13 cellular contexts compared by ENCODE assay signal in genomic region chr14:89302396-89302950, GRCh38.
DNase-seq lines count a peak whose midpoint lies in the region; ATAC-seq and TF ChIP-seq lines count a peak whose summit lies in the region.
"Had no signal": no experiment of that assay in that cellular context is flagged by ENCODE, and none has a peak within 500 bp of the region (broad histone marks: within the 10 kb centered on the region; RNA-seq: fewer than 3 reads in every experiment).

No MANE protein-coding gene starts in this region.

- H3K27ac Mint-ChIP-seq in mesothelial cell of epicardium = peak overlapping the region; percentile 85

- H3K27me3 ChIP-seq in right atrium auricular region (no peaks in the 10 kb centered on the region), mesendoderm (ENCODE audit: insufficient read depth, low read length, poor library complexity) (no peaks in the 10 kb centered on the region)
- H3K27me3 ChIP-seq: foreskin keratinocyte had no signal

- DNase-seq in right atrium auricular region (ENCODE audit: low spot score) (no peak), left cardiac atrium (no peak), caudate nucleus (lab: John Stamatoyannopoulos, UW) (no peak), mesothelial cell of epicardium (ENCODE audit: low spot score in 2 of 2, unreplicated experiment in 2 of 2) (no peak), mesendoderm (no peak), NCI-H748 treated with DMSO at 0.1 percent for 48 hours (lab: John Stamatoyannopoulos, UW) (no peak)
- DNase-seq: activated CD8-positive, alpha-beta memory T cell treated with anti-CD3 and anti-CD28 coated beads, Interleukin-2, amount 50 U/mL, for 4 hours; foreskin keratinocyte; MV-4-11; stimulated activated CD4-positive, alpha-beta T cell treated with anti-CD3 and anti-CD28 coated beads, Interleukin-4, amount 100 ng/mL, for 1 hour had no signal

- no peaks in the 10 kb centered on the region for H3K9me3 Mint-ChIP-seq in mesothelial cell of epicardium

- no peak overlapping the region for H3K56ac ChIP-seq in mesendoderm (ENCODE audit: low read length)

- H4K5ac ChIP-seq in mesendoderm (ENCODE audit: low read length) = no peak overlapping the region

- no peak overlapping the region for H2BK120ac ChIP-seq in mesendoderm (ENCODE audit: low read depth, low read length)

- no peak overlapping the region for H3K4ac ChIP-seq in mesendoderm (ENCODE audit: low read depth, low read length)

- no peak overlapping the region for H3K9ac ChIP-seq in mesendoderm (ENCODE audit: low read length)

- H4K8ac ChIP-seq in mesendoderm (ENCODE audit: low read depth, low read length) = no peak overlapping the region

- H3K4me1 ChIP-seq in right atrium auricular region (peaks cover 0 to 49% of the 10 kb centered on the region in 2 donors), urinary bladder (ENCODE audit: insufficient read depth) (no peaks in the 10 kb centered on the region), mesendoderm (ENCODE audit: control insufficient read depth, low read depth, low read length) (peaks cover 7% of the 10 kb centered on the region)

- no peak for ATAC-seq in left cardiac atrium
- ATAC-seq in GM19397 (IDR thresholded peaks at IDR 0.05; ENCODE audit: unreplicated experiment) = no peak

- H3K23ac ChIP-seq in mesendoderm (ENCODE audit: low read length) = no peak overlapping the region

- peaks cover 40% of the 10 kb centered on the region for H3K4me1 Mint-ChIP-seq in mesothelial cell of epicardium

- H3K36me3 Mint-ChIP-seq in mesothelial cell of epicardium = peaks cover 15% of the 10 kb centered on the region

- H3K9me3 ChIP-seq in right atrium auricular region = no peaks in the 10 kb centered on the region

- no peak for TF ChIP-seq CTCF in right atrium auricular region (IDR thresholded peaks at IDR 0.05)
- no peak for TF ChIP-seq CTCF in mesothelial cell of epicardium (IDR thresholded peaks at IDR 0.05; ENCODE audit: unreplicated experiment)

- H2BK5ac ChIP-seq in mesendoderm (ENCODE audit: low read length) = no peak overlapping the region

- H3K79me1 ChIP-seq in mesendoderm (ENCODE audit: low read length) = peaks cover 9% of the 10 kb centered on the region

- H3K79me2 ChIP-seq in mesendoderm (ENCODE audit: control insufficient read depth, insufficient read depth, low read length) = peaks cover 9% of the 10 kb centered on the region

- H3K4me3 Mint-ChIP-seq in mesothelial cell of epicardium = no peak overlapping the region
- H3K4me3 Mint-ChIP-seq: T-helper 1 cell treated with Interleukin-12 subunit alpha and Interleukin-12 subunit beta and Interleukin-4 antibody, amounts not matched to agents 30 μg/mL and 1 μg/mL, for 36 hours had no signal

- H3K27ac ChIP-seq in right atrium auricular region (peak overlapping the region; percentile 89 to 91), caudate nucleus (ENCODE audit: low read depth, low read length) (peak overlapping the region; percentile 20), urinary bladder (ENCODE audit: low read depth) (peak overlapping the region; percentile 42), mesendoderm (ENCODE audit: low read depth, low read length) (no peak overlapping the region)
- H3K27ac ChIP-seq: foreskin keratinocyte had no signal

- no peak overlapping the region for H3K4me3 ChIP-seq in right atrium auricular region
- H3K4me3 ChIP-seq in urinary bladder (ENCODE audit: low read depth, low read length) = no peak overlapping the region
- H3K4me3 ChIP-seq in mesendoderm (ENCODE audit: low read length) = no peak overlapping the region

- intact Hi-C loops in left cardiac atrium (cut with DNase I) = loop anchor here in 1 of 2 donors (10.0 kb wide), 1 partner anchor 112 kb away; the partner anchor contains the start of gene FOXN3

- 93% methylated on average over 7 of the region's 7 CpGs for WGBS in urinary bladder
- no CpG with 5 or more reads among the region's 7 CpGs for WGBS in mesendoderm (ENCODE audit: extremely low coverage, insufficient coverage, low lambda C conversion rate)

- no peak overlapping the region for H2BK15ac ChIP-seq in mesendoderm (replicated peaks; ENCODE audit: low read depth)

- H3K18ac ChIP-seq in mesendoderm (ENCODE audit: low read length) = no peak overlapping the region

- no peaks in the 10 kb centered on the region for H3K27me3 Mint-ChIP-seq in mesothelial cell of epicardium (ENCODE audit: low read depth)

- H3K36me3 ChIP-seq in right atrium auricular region = no peaks in the 10 kb centered on the region
- H3K36me3 ChIP-seq in urinary bladder (ENCODE audit: insufficient read depth) = no peaks in the 10 kb centered on the region
- no peaks in the 10 kb centered on the region for H3K36me3 ChIP-seq in mesendoderm (ENCODE audit: control insufficient read depth, insufficient read depth, low read length)

- H3K4me2 ChIP-seq in mesendoderm (ENCODE audit: low read length) = no peak overlapping the region

- no peak overlapping the region for H2AK5ac ChIP-seq in mesendoderm (ENCODE audit: low read length)
